8 cellular contexts compared by ENCODE assay signal in genomic region chr12:48813464-48814312, GRCh38. TPM values are rescaled to one million over a fixed set of nuclear protein-coding genes. Genes with fewer than 3 reads are reported as not detected.
A peak's percentile ranks its signal among the peaks of the same experiment; 100 is the strongest.
DNase-seq lines count a peak whose midpoint lies in the region; ATAC-seq, FAIRE-seq and TF ChIP-seq lines count a peak whose summit lies in the region.

No MANE protein-coding gene starts in this region.

- H3K4me3 ChIP-seq in DND-41 (ENCODE audit: low read depth in 1 of 2, low read length in 2 of 2) (peak overlapping the region in 1 of 2 experiments; percentile 91; a peak in 2 of 4 replicates), Panc1 (ENCODE audit: low read depth in 2 of 2, low read length in 2 of 2) (peak overlapping the region; percentile 57 to 89), esophagus squamous epithelium (peak overlapping the region; percentile 86 to 95 (median 90)), pancreas (peak overlapping the region; percentile 63 to 89 (median 78)), adrenal gland (peak overlapping the region in 1 of 4 donors; percentile 79)

- TF ChIP-seq POLR2A in esophagus squamous epithelium (IDR thresholded peaks at IDR 0.05) (no peak), adrenal gland (IDR thresholded peaks at IDR 0.05) (no peak)

- H4K20me1 ChIP-seq in DND-41 (ENCODE audit: insufficient read depth, low read length), result no peaks in the 10 kb centered on the region

- FAIRE-seq in pancreas (lab: Jason Lieb, UNC), result no peak

- no TSS peak for BruUV-seq in Panc1 (replicated peaks; lab: Mats Ljungman, UMichigan)

- H3K27me3 ChIP-seq in DND-41 (ENCODE audit: insufficient read depth, low read length, poor library complexity) (no peaks in the 10 kb centered on the region), Panc1 (ENCODE audit: control insufficient read depth, insufficient read depth, low read length) (no peaks in the 10 kb centered on the region), esophagus squamous epithelium (no peaks in the 10 kb centered on the region), pancreas (no peaks in the 10 kb centered on the region), adrenal gland (no peaks in the 10 kb centered on the region)

- CTCF ChIA-PET in Panc1 (lab: Charles Lee), result interaction anchor here (1.7 kb wide), 1 partner anchor 18 kb away, joined by 7 read pairs; no protein-coding TSS in a partner anchor

- 26 to 32% methylated on average over 13 to 17 of the region's 21 CpGs for WGBS in esophagus squamous epithelium, 2 donors
- 33 to 35% methylated on average over 21 of the region's 21 CpGs for WGBS in pancreas, 2 donors
- WGBS in adrenal gland, 4 donors, result 33 to 45% (median 35%) methylated on average over 21 of the region's 21 CpGs

- in situ Hi-C loops in Panc1 (cut with HindIII; ENCODE audit: low pct_unique_long_range_greater_than_20kb, low sequenced_read_pairs), result no loop called here

- H3K36me3 ChIP-seq in DND-41 (ENCODE audit: insufficient read depth, low read length) (no peaks in the 10 kb centered on the region), Panc1 (ENCODE audit: control insufficient read depth, insufficient read depth, low read length) (no peaks in the 10 kb centered on the region), esophagus squamous epithelium (no peaks in the 10 kb centered on the region), pancreas (no peaks in the 10 kb centered on the region), adrenal gland (replicated peaks in 1 of 2) (no peaks in the 10 kb centered on the region)

- peak overlapping the region; percentile 100; the same call in 1 of the 2 replicates for H2AFZ ChIP-seq in DND-41 (ENCODE audit: low read depth, low read length)

- ATAC-seq in DND-41 (ENCODE audit: insufficient read depth, low read depth), result no peak
- no peak for ATAC-seq in Panc1
- no peak for ATAC-seq in pancreas

- peak overlapping the region; percentile 84 for H3K4me2 ChIP-seq in DND-41 (ENCODE audit: insufficient read depth, low read length)

- peaks cover 22% of the 10 kb centered on the region for H3K79me2 ChIP-seq in DND-41 (ENCODE audit: insufficient read depth, low read length)

- H3K27ac ChIP-seq in DND-41 (ENCODE audit: low read length) (no peak overlapping the region), Panc1 (ENCODE audit: low read length) (peak overlapping the region; percentile 73), esophagus squamous epithelium (peak overlapping the region; percentile 91 to 95 (median 93)), pancreas (peak overlapping the region in 3 of 4 donors; percentile 70 to 84 (median 84)), adrenal gland (peak overlapping the region in 1 of 5 donors; percentile 90)

- POLR2A ChIA-PET in Panc1 (lab: Charles Lee), result no interaction called here

- intact Hi-C loops in Panc1 (cut with micrococcal nuclease; ENCODE audit: unreplicated experiment), result no loop called here
- intact Hi-C loops in esophagus squamous epithelium (cut with DNase I), result no loop called here
- intact Hi-C loops in pancreas (cut with DNase I), result no loop called here
- intact Hi-C loops in adrenal gland (cut with DNase I), result no loop called here

- H3K9ac ChIP-seq in DND-41 (ENCODE audit: low read depth, low read length), result peak overlapping the region; percentile 81; the same call in 1 of the 2 replicates

- no peaks in the 10 kb centered on the region for H3K9me3 ChIP-seq in DND-41 (ENCODE audit: insufficient read depth, low read length, severe bottlenecking)
- H3K9me3 ChIP-seq in Panc1 (ENCODE audit: control insufficient read depth, insufficient read depth, low read depth, low read length), result no peaks in the 10 kb centered on the region
- no peaks in the 10 kb centered on the region for H3K9me3 ChIP-seq in esophagus squamous epithelium
- H3K9me3 ChIP-seq in pancreas, result no peaks in the 10 kb centered on the region
- H3K9me3 ChIP-seq in adrenal gland (replicated peaks in 1 of 3), result no peaks in the 10 kb centered on the region

- TF ChIP-seq CTCF in DND-41 (IDR thresholded peaks at IDR 0.05; ENCODE audit: borderline replicate concordance, extremely low read depth, low read length, poor library complexity, severe bottlenecking) (no peak), Panc1 (IDR thresholded peaks at IDR 0.05) (no peak), esophagus squamous epithelium (IDR thresholded peaks at IDR 0.05) (no peak), pancreas (IDR thresholded peaks at IDR 0.05) (no peak), adrenal gland (IDR thresholded peaks at IDR 0.05) (no peak)

- H3K4me1 ChIP-seq in DND-41 (ENCODE audit: insufficient read depth, low read length) (peaks cover 40% of the 10 kb centered on the region), Panc1 (ENCODE audit: control insufficient read depth, insufficient read depth, low read length) (peaks cover 26% of the 10 kb centered on the region), esophagus squamous epithelium (peaks cover 26 to 74% (median 32%) of the 10 kb centered on the region in 3 donors), pancreas (peaks cover 0 to 8% (median 8%) of the 10 kb centered on the region in 3 donors), adrenal gland (replicated peaks in 1 of 2) (peaks cover 22 to 32% of the 10 kb centered on the region in 2 donors)

- DNase-seq in DND-41 (no peak), Panc1 (ENCODE audit: low read depth, low spot score) (no peak), esophagus squamous epithelium (lab: John Stamatoyannopoulos, UW) (no peak), pancreas (no peak), hypothalamus (lab: John Stamatoyannopoulos, UW) (no peak), pons (ENCODE audit: low spot score) (no peak), mesenteric fat pad (ENCODE audit: low spot score) (no peak), adrenal gland (no peak)

RNA-seq across cellular contexts. Expression of gene CACNB3, which starts 4.6 kb away (rescaled TPM):
- total RNA-seq in Panc1 (2021; ENCODE audit: unreplicated experiment) (40.5 TPM), esophagus squamous epithelium (10 to 100 TPM; 13.4 to 19.5 (median 14.0) TPM), pancreas (10 to 100 TPM in 1 of 6 donors, 1 to 10 TPM in 5; 1.3 to 16.3 (median 4.3) TPM), mesenteric fat pad (13.2 TPM), adrenal gland (10 to 100 TPM in 1 of 8 donors, 1 to 10 TPM in 7; 3.9 to 11.0 (median 5.9) TPM)
- polyA plus RNA-seq in Panc1 (2012; ENCODE audit: insufficient read length), result 58.5 TPM
- polyA plus RNA-seq in pancreas (1 to 10 TPM; 6.5 to 8.9 TPM), adrenal gland (10 to 100 TPM in 2 of 3 donors, 1 to 10 TPM in 1; 4.4 to 19.5 (median 11.3) TPM)

RNA-seq across cellular contexts. Expression of gene ADCY6, which starts 24.8 kb away (rescaled TPM):
- total RNA-seq in Panc1 (2021; ENCODE audit: unreplicated experiment) (24.1 TPM), esophagus squamous epithelium (10 to 100 TPM; 11.5 to 14.7 (median 13.9) TPM), pancreas (10 to 100 TPM; 12.9 to 29.0 (median 20.2) TPM), mesenteric fat pad (58.5 TPM), adrenal gland (10 to 100 TPM; 21.8 to 44.0 (median 29.6) TPM)
- 41.4 TPM for polyA plus RNA-seq in Panc1 (2012; ENCODE audit: insufficient read length)
- polyA plus RNA-seq in pancreas (10 to 100 TPM; 31.7 to 53.4 TPM), adrenal gland (10 to 100 TPM; 20.8 to 55.3 (median 34.3) TPM)

RNA-seq across cellular contexts. Expression of gene DDX23, which starts 38.3 kb away (rescaled TPM):
- total RNA-seq in Panc1 (2021; ENCODE audit: unreplicated experiment) (130 TPM), esophagus squamous epithelium (10 to 100 TPM; 46.0 to 71.5 (median 56.7) TPM), pancreas (10 to 100 TPM; 25.9 to 49.3 (median 32.1) TPM), mesenteric fat pad (45.1 TPM), adrenal gland (10 to 100 TPM; 47.1 to 75.9 (median 66.6) TPM)
- 119 TPM for polyA plus RNA-seq in Panc1 (2012; ENCODE audit: insufficient read length)
- polyA plus RNA-seq in pancreas (10 to 100 TPM; 32.4 to 55.6 TPM), adrenal gland (10 to 100 TPM; 39.0 to 67.7 (median 46.3) TPM)

RNA-seq across cellular contexts. Expression of gene RND1, which starts 52.0 kb away (rescaled TPM):
- total RNA-seq in Panc1 (2021; ENCODE audit: unreplicated experiment), result 0.44 TPM
- 0.68 TPM for polyA plus RNA-seq in Panc1 (2012; ENCODE audit: insufficient read length)
- 1 to 10 TPM in 2 of 4 donors, under 1 TPM in 2; 0.57 to 6.1 (median 0.95) TPM for total RNA-seq in esophagus squamous epithelium
- total RNA-seq in pancreas, result 1 to 10 TPM in 4 of 6 donors, under 1 TPM in 2; 0.74 to 6.3 (median 1.3) TPM
- 1 to 10 TPM; 2.7 to 4.2 TPM for polyA plus RNA-seq in pancreas
- total RNA-seq in mesenteric fat pad, result 4.7 TPM
- under 1 TPM in 3 of 8 donors, not detected in 5; 0.42 to 0.50 (median 0.43) TPM for total RNA-seq in adrenal gland
- 1 to 10 TPM in 1 of 3 donors, under 1 TPM in 2; 0.20 to 2.9 (median 0.72) TPM for polyA plus RNA-seq in adrenal gland
